Comparison of ENCODE assay signal across 19 cellular contexts in the genomic region with DNA sequence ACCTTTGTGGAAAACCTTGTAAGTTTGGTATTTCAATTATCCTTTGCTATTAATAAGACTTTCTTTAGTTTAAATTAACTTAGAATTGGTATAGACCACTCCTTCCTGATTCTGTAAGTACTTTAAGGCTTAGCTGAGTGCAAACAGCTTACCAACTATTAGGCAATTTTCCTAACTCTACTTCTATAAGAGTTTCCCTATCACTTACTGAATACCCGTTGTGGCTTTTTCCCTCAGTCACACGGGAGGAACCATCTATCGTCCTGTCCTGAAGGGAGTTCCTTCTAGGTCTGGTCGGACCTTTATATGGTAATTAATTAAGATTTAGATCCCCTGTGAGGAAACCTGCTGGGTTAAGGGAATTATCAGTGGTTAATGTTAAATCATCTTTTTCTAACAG.
"Had no signal": no experiment of that assay in that cellular context is flagged by ENCODE, and none has a peak within 500 bp of the region (broad histone marks: within the 10 kb centered on the region; RNA-seq: fewer than 3 reads in every experiment).

No MANE protein-coding gene starts in this region.

- H3K9me3 ChIP-seq: right atrium auricular region, tibial artery had no signal

- DNase-seq: activated CD4-positive, alpha-beta T cell treated with anti-CD3 and anti-CD28 coated beads for 36 hours; activated CD8-positive, alpha-beta memory T cell treated with anti-CD3 and anti-CD28 coated beads, Interleukin-2, amount 50 U/mL, for 4 hours; activated CD8-positive, alpha-beta T cell treated with anti-CD3 and anti-CD28 coated beads for 36 hours; activated naive CD4-positive, alpha-beta T cell; activated naive CD8-positive, alpha-beta T cell treated with anti-CD3 and anti-CD28 coated beads, Interleukin-2, amount 50 U/mL, for 24 hours; dermis blood vessel endothelial cell; endodermal cell; erythroblast; hypothalamus; left cardiac atrium; naive thymus-derived CD4-positive, alpha-beta T cell; T1000; tibial artery; WERI-Rb-1 had no signal

- H3K27me3 Mint-ChIP-seq: activated CD4-positive, alpha-beta T cell treated with anti-CD3 and anti-CD28 coated beads for 36 hours; activated CD8-positive, alpha-beta T cell treated with anti-CD3 and anti-CD28 coated beads for 36 hours; activated naive CD8-positive, alpha-beta T cell treated with anti-CD3 and anti-CD28 coated beads, Interleukin-2, amount 50 U/mL, for 24 hours; central memory CD8-positive, alpha-beta T cell; naive thymus-derived CD4-positive, alpha-beta T cell had no signal

- H3K4me3 Mint-ChIP-seq: activated CD4-positive, alpha-beta T cell treated with anti-CD3 and anti-CD28 coated beads for 36 hours; activated CD8-positive, alpha-beta T cell treated with anti-CD3 and anti-CD28 coated beads for 36 hours; activated naive CD8-positive, alpha-beta T cell treated with anti-CD3 and anti-CD28 coated beads, Interleukin-2, amount 50 U/mL, for 24 hours; activated T-helper 1 cell treated with anti-CD3 and anti-CD28 coated beads, Interleukin-12 subunit alpha, Interleukin-12 subunit beta, Interleukin-2, Interleukin-4 antibody, amounts not matched to agents 30 ng/mL and 10 ng/mL and 1 ng/mL, durations not matched to agents 14 hours and 24 hours and 36 hours; central memory CD8-positive, alpha-beta T cell; endodermal cell; naive thymus-derived CD4-positive, alpha-beta T cell had no signal

- H3K9me3 Mint-ChIP-seq: activated CD8-positive, alpha-beta T cell treated with anti-CD3 and anti-CD28 coated beads for 36 hours; activated naive CD8-positive, alpha-beta T cell treated with anti-CD3 and anti-CD28 coated beads, Interleukin-2, amount 50 U/mL, for 24 hours; activated T-helper 1 cell treated with anti-CD3 and anti-CD28 coated beads, Interleukin-12 subunit alpha, Interleukin-12 subunit beta, Interleukin-2, Interleukin-4 antibody, amounts not matched to agents 30 ng/mL and 10 ng/mL and 1 ng/mL, durations not matched to agents 14 hours and 24 hours and 36 hours; central memory CD8-positive, alpha-beta T cell had no signal

- H3K27me3 ChIP-seq: right atrium auricular region, tibial artery had no signal

- H3K27ac Mint-ChIP-seq: activated CD4-positive, alpha-beta T cell treated with anti-CD3 and anti-CD28 coated beads for 36 hours; activated CD8-positive, alpha-beta T cell treated with anti-CD3 and anti-CD28 coated beads for 36 hours; activated naive CD8-positive, alpha-beta T cell treated with anti-CD3 and anti-CD28 coated beads, Interleukin-2, amount 50 U/mL, for 24 hours; activated T-helper 1 cell treated with anti-CD3 and anti-CD28 coated beads, Interleukin-12 subunit alpha, Interleukin-12 subunit beta, Interleukin-2, Interleukin-4 antibody, amounts not matched to agents 30 ng/mL and 10 ng/mL and 1 ng/mL, durations not matched to agents 14 hours and 24 hours and 36 hours; naive thymus-derived CD4-positive, alpha-beta T cell had no signal

- H3K4me3 ChIP-seq: lung, right atrium auricular region, skin epidermis, tibial artery had no signal

- H3K4me1 Mint-ChIP-seq: activated CD4-positive, alpha-beta T cell treated with anti-CD3 and anti-CD28 coated beads for 36 hours; activated naive CD8-positive, alpha-beta T cell treated with anti-CD3 and anti-CD28 coated beads, Interleukin-2, amount 50 U/mL, for 24 hours had no signal

- H3K27ac ChIP-seq: right atrium auricular region, skin epidermis, tibial artery, WERI-Rb-1 had no signal

- H3K36me3 ChIP-seq: right atrium auricular region had no signal

- H3K4me1 ChIP-seq: right atrium auricular region, tibial artery had no signal

- ATAC-seq: activated CD4-positive, alpha-beta T cell treated with anti-CD3 and anti-CD28 coated beads for 36 hours; activated CD8-positive, alpha-beta T cell treated with anti-CD3 and anti-CD28 coated beads for 36 hours; activated naive CD8-positive, alpha-beta T cell treated with anti-CD3 and anti-CD28 coated beads, Interleukin-2, amount 50 U/mL, for 24 hours; left cardiac atrium; naive thymus-derived CD4-positive, alpha-beta T cell had no signal
